ENCODE assay signal across 19 cellular contexts in genomic region chr16:86025706-86026105, GRCh38.
DNase-seq lines count a peak whose midpoint lies in the region; ATAC-seq and TF ChIP-seq lines count a peak whose summit lies in the region.
"Had no signal": no experiment of that assay in that cellular context is flagged by ENCODE, and none has a peak within 500 bp of the region (broad histone marks: within the 10 kb centered on the region; RNA-seq: fewer than 3 reads in every experiment).

No MANE protein-coding gene starts in this region.

- H3K9me3 ChIP-seq in BLaER1 (peaks cover 32% of the 10 kb centered on the region), neuronal stem cell (replicated peaks in 1 of 2; ENCODE audit: control insufficient read depth in 2 of 2, insufficient read depth in 1 of 2, low read depth in 1 of 2, low read length in 2 of 2) (peaks cover 0 to 4% of the 10 kb centered on the region in 2 donors), gastrocnemius medialis (peaks cover 0 to 24% (median 0%) of the 10 kb centered on the region in 3 donors)

- no peaks in the 10 kb centered on the region for H3K27me3 ChIP-seq in BLaER1
- no peaks in the 10 kb centered on the region for H3K27me3 ChIP-seq in neuronal stem cell (ENCODE audit: control insufficient read depth in 3 of 3, insufficient read depth in 3 of 3, low read depth in 1 of 3, low read length in 3 of 3)
- H3K27me3 ChIP-seq in gastrocnemius medialis, result peaks cover 0 to 13% (median 8%) of the 10 kb centered on the region in 3 donors

- H3K18ac ChIP-seq in neuronal stem cell (ENCODE audit: low read length), result no peak overlapping the region

- no peak overlapping the region for H3K4ac ChIP-seq in neuronal stem cell (ENCODE audit: low read length)

- intact Hi-C loops in gastrocnemius medialis (cut with DNase I; ENCODE audit: low total_unique reads), result no loop called here

- ATAC-seq in gastrocnemius medialis, result no peak
- ATAC-seq: K562 had no signal

- H3K9ac ChIP-seq in BLaER1 (no peak overlapping the region; the same call in 1 of the 2 replicates), neuronal stem cell (ENCODE audit: low read depth, low read length, poor library complexity) (no peak overlapping the region)

- H2BK120ac ChIP-seq in neuronal stem cell (ENCODE audit: low read depth, low read length), result no peak overlapping the region

- TF ChIP-seq CTCF in NB4 (IDR thresholded peaks at IDR 0.05; ENCODE audit: low read depth, low read length) (no peak), chondrocyte (IDR thresholded peaks at IDR 0.05) (no peak), gastrocnemius medialis (IDR thresholded peaks at IDR 0.05 in 4 of 5, conservative IDR thresholded peaks at IDR 0.05 in 1 of 5) (no peak)

- H3K36me3 ChIP-seq in BLaER1, result no peaks in the 10 kb centered on the region
- H3K36me3 ChIP-seq in neuronal stem cell (replicated peaks in 1 of 2; ENCODE audit: control insufficient read depth in 2 of 2, insufficient read depth in 2 of 2, low read length in 2 of 2), result no peaks in the 10 kb centered on the region
- H3K36me3 ChIP-seq in gastrocnemius medialis, result no peaks in the 10 kb centered on the region

- H2AFZ ChIP-seq in neuronal stem cell (ENCODE audit: low read length), result no peak overlapping the region

- H3K27ac Mint-ChIP-seq in chondrocyte (ENCODE audit: unreplicated experiment), result no peak overlapping the region
- H3K27ac Mint-ChIP-seq: B cell, HFFc6 had no signal

- DNase-seq in NB4 (ENCODE audit: low read depth) (peak; percentile 77), chondrocyte (ENCODE audit: low spot score) (peak; percentile 62), neuronal stem cell (ENCODE audit: low spot score) (no peak), SK-N-DZ (ENCODE audit: low spot score) (no peak), DMS 273 (lab: John Stamatoyannopoulos, UW; ENCODE audit: unreplicated experiment) (no peak), gastrocnemius medialis (no peak), dermis blood vessel endothelial cell (no peak)
- DNase-seq: CD4-positive, CD25-positive, alpha-beta regulatory T cell; DMS79 treated with DMSO at 0.1 percent for 48 hours; H7; HFFc6; NCI-H1105; NCI-H2029 treated with DMSO at 0.1 percent for 48 hours; NCI-H524 treated with DMSO at 0.1 percent for 48 hours; OCI-M1; Right ventricle myocardium superior had no signal

- H3K23ac ChIP-seq in neuronal stem cell (ENCODE audit: low read depth, low read length, poor library complexity), result no peak overlapping the region

- H3K36me3 Mint-ChIP-seq in chondrocyte (ENCODE audit: low read depth), result peaks cover 3% of the 10 kb centered on the region
- H3K36me3 Mint-ChIP-seq: CD4-positive, CD25-positive, alpha-beta regulatory T cell had no signal

- H3K79me1 ChIP-seq in neuronal stem cell (ENCODE audit: low read depth, low read length), result no peaks in the 10 kb centered on the region

- peaks cover 16% of the 10 kb centered on the region for H3K27me3 Mint-ChIP-seq in chondrocyte (ENCODE audit: low read depth)

- no peaks in the 10 kb centered on the region for H4K20me1 ChIP-seq in BLaER1

- no CpG with 5 or more reads among the region's 3 CpGs for WGBS in neuronal stem cell (ENCODE audit: extremely low coverage in 2 of 2, insufficient read length in 2 of 2, insufficient replicate concordance in 1 of 2), 2 donors

- peak overlapping the region; percentile 77 for H2AK5ac ChIP-seq in neuronal stem cell (ENCODE audit: low read depth, low read length)

- no peak overlapping the region for H2BK12ac ChIP-seq in neuronal stem cell (ENCODE audit: low read length)

- in situ Hi-C loops in gastrocnemius medialis (cut with MboI; ENCODE audit: low sequenced_read_pairs in 4 of 4), result no loop called here

- no peak overlapping the region for H4K8ac ChIP-seq in neuronal stem cell (ENCODE audit: low read depth, low read length)

- H3K4me3 Mint-ChIP-seq in chondrocyte (ENCODE audit: unreplicated experiment), result no peak overlapping the region
- H3K4me3 Mint-ChIP-seq: B cell; CD4-positive, CD25-positive, alpha-beta regulatory T cell; HFFc6 had no signal

- no peak for TF ChIP-seq POLR2A in NB4 (IDR thresholded peaks at IDR 0.05; ENCODE audit: extremely low read depth, insufficient read length)
- no peak for TF ChIP-seq POLR2A in gastrocnemius medialis (IDR thresholded peaks at IDR 0.05)

- no peak overlapping the region for H3K14ac ChIP-seq in neuronal stem cell (ENCODE audit: low read length)

- H4K91ac ChIP-seq in neuronal stem cell (ENCODE audit: low read depth, low read length, poor library complexity), result no peak overlapping the region

- H3K27ac ChIP-seq in BLaER1, result peak overlapping the region; percentile 54; the same call in 1 of the 2 replicates
- H3K27ac ChIP-seq in neuronal stem cell (replicated peaks; ENCODE audit: low read length), result no peak overlapping the region
- H3K27ac ChIP-seq in gastrocnemius medialis, result no peak overlapping the region

- H3K4me2 ChIP-seq in BLaER1 (peak overlapping the region; percentile 66), neuronal stem cell (ENCODE audit: insufficient read depth, low read length, poor library complexity, severe bottlenecking) (no peak overlapping the region)

- peaks cover 6% of the 10 kb centered on the region for H3K4me1 Mint-ChIP-seq in chondrocyte (ENCODE audit: low read depth)
- H3K4me1 Mint-ChIP-seq: B cell; CD4-positive, CD25-positive, alpha-beta regulatory T cell had no signal

- H3K4me3 ChIP-seq in BLaER1 (no peak overlapping the region), NB4 (ENCODE audit: low read depth, low read length) (no peak overlapping the region), neuronal stem cell (ENCODE audit: low read length in 2 of 2) (no peak overlapping the region), gastrocnemius medialis (no peak overlapping the region)
- H3K4me3 ChIP-seq: K562 had no signal

- peaks cover 17% of the 10 kb centered on the region for H3K9me3 Mint-ChIP-seq in chondrocyte (ENCODE audit: low read depth)

- peaks cover 42% of the 10 kb centered on the region for H3K4me1 ChIP-seq in BLaER1
- H3K4me1 ChIP-seq in neuronal stem cell (ENCODE audit: control insufficient read depth in 2 of 2, insufficient read depth in 1 of 2, low read depth in 1 of 2, low read length in 2 of 2), result no peaks in the 10 kb centered on the region
- no peaks in the 10 kb centered on the region for H3K4me1 ChIP-seq in gastrocnemius medialis

- H2BK15ac ChIP-seq in neuronal stem cell (ENCODE audit: low read length), result peak overlapping the region; percentile 72

- no peak overlapping the region for H2BK5ac ChIP-seq in neuronal stem cell (ENCODE audit: low read length)

Comparison
In these comparisons a context has a peak if more than half of its experiments do, and no peak if none do; other contexts are left out.
1. DNase-seq: peak in NB4 (single experiment) and chondrocyte (single experiment); none in neuronal stem cell (single experiment), SK-N-DZ (single experiment), DMS 273 (single experiment), gastrocnemius medialis (0 of 2) and dermis blood vessel endothelial cell (single experiment).